ENCODE assay signal across 1 cellular context in genomic region chr12:1380171-1380974, GRCh38.
TF ChIP-seq lines count a peak whose summit lies in the region.

No MANE protein-coding gene starts in this region.

TF ChIP-seq in GM23338, 12 proteins besides CTCF, POLR2A, EP300 and RAD21 (continued from another document):
- TF ChIP-seq, protein P1, sequence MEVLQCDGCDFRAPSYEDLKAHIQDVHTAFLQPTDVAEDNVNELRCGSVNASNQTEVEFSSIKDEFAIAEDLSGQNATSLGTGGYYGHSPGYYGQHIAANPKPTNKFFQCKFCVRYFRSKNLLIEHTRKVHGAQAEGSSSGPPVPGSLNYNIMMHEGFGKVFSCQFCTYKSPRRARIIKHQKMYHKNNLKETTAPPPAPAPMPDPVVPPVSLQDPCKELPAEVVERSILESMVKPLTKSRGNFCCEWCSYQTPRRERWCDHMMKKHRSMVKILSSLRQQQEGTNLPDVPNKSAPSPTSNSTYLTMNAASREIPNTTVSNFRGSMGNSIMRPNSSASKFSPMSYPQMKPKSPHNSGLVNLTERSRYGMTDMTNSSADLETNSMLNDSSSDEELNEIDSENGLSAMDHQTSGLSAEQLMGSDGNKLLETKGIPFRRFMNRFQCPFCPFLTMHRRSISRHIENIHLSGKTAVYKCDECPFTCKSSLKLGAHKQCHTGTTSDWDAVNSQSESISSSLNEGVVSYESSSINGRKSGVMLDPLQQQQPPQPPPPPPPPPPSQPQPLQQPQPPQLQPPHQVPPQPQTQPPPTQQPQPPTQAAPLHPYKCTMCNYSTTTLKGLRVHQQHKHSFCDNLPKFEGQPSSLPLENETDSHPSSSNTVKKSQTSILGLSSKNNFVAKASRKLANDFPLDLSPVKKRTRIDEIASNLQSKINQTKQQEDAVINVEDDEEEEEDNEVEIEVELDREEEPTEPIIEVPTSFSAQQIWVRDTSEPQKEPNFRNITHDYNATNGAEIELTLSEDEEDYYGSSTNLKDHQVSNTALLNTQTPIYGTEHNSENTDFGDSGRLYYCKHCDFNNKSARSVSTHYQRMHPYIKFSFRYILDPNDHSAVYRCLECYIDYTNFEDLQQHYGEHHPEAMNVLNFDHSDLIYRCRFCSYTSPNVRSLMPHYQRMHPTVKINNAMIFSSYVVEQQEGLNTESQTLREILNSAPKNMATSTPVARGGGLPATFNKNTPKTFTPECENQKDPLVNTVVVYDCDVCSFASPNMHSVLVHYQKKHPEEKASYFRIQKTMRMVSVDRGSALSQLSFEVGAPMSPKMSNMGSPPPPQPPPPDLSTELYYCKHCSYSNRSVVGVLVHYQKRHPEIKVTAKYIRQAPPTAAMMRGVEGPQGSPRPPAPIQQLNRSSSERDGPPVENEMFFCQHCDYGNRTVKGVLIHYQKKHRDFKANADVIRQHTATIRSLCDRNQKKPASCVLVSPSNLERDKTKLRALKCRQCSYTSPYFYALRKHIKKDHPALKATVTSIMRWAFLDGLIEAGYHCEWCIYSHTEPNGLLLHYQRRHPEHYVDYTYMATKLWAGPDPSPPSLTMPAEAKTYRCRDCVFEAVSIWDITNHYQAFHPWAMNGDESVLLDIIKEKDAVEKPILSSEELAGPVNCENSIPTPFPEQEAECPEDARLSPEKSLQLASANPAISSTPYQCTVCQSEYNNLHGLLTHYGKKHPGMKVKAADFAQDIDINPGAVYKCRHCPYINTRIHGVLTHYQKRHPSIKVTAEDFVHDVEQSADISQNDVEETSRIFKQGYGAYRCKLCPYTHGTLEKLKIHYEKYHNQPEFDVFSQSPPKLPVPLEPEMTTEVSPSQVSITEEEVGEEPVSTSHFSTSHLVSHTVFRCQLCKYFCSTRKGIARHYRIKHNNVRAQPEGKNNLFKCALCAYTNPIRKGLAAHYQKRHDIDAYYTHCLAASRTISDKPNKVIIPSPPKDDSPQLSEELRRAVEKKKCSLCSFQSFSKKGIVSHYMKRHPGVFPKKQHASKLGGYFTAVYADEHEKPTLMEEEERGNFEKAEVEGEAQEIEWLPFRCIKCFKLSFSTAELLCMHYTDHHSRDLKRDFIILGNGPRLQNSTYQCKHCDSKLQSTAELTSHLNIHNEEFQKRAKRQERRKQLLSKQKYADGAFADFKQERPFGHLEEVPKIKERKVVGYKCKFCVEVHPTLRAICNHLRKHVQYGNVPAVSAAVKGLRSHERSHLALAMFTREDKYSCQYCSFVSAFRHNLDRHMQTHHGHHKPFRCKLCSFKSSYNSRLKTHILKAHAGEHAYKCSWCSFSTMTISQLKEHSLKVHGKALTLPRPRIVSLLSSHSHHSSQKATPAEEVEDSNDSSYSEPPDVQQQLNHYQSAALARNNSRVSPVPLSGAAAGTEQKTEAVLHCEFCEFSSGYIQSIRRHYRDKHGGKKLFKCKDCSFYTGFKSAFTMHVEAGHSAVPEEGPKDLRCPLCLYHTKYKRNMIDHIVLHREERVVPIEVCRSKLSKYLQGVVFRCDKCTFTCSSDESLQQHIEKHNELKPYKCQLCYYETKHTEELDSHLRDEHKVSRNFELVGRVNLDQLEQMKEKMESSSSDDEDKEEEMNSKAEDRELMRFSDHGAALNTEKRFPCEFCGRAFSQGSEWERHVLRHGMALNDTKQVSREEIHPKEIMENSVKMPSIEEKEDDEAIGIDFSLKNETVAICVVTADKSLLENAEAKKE (CRISPR knock-in tag; IDR thresholded peaks at IDR 0.05): no peak
- TF ChIP-seq JUNB (IDR thresholded peaks at IDR 0.05; ENCODE audit: unreplicated experiment) (no peak), EZH2phosphoT487 (IDR thresholded peaks at IDR 0.05; ENCODE audit: unreplicated experiment) (no peak), EZH2 (IDR thresholded peaks at IDR 0.05; ENCODE audit: low read depth, unreplicated experiment) (no peak), ZNF331 (CRISPR knock-in tag; IDR thresholded peaks at IDR 0.05; ENCODE audit: low read depth) (no peak)
